ENCODE assay signal across 1 cellular context in the genomic region with DNA sequence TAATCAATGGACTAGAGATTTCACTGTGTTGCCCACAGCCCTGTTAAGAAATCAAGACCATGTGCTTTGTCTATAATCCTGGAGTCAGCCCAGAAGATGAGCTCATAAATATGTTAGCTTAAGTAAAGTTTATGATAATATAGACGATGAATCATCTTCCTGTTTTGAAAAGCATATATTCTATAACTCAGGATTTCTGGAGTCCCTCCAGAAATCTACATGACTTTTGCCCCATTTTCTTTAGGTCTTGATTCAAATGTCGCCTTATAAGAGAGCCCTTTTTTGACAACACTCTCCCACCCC.
TF ChIP-seq lines count a peak whose summit lies in the region.

No MANE protein-coding gene starts in this region.

TF ChIP-seq in GM12878, 131 proteins besides CTCF, POLR2A, EP300 and RAD21 (continued from another document):
- no peak for TF ChIP-seq MXI1 (IDR thresholded peaks at IDR 0.05; ENCODE audit: low read depth, low read length)
- TF ChIP-seq WRNIP1 (IDR thresholded peaks at IDR 0.05; ENCODE audit: borderline replicate concordance, low read depth, low read length) = no peak
- no peak for TF ChIP-seq MEF2A (IDR thresholded peaks at IDR 0.05; ENCODE audit: insufficient read depth, low read depth, low read length)
